ENCODE assay signal across 8 cellular contexts in the genomic region with DNA sequence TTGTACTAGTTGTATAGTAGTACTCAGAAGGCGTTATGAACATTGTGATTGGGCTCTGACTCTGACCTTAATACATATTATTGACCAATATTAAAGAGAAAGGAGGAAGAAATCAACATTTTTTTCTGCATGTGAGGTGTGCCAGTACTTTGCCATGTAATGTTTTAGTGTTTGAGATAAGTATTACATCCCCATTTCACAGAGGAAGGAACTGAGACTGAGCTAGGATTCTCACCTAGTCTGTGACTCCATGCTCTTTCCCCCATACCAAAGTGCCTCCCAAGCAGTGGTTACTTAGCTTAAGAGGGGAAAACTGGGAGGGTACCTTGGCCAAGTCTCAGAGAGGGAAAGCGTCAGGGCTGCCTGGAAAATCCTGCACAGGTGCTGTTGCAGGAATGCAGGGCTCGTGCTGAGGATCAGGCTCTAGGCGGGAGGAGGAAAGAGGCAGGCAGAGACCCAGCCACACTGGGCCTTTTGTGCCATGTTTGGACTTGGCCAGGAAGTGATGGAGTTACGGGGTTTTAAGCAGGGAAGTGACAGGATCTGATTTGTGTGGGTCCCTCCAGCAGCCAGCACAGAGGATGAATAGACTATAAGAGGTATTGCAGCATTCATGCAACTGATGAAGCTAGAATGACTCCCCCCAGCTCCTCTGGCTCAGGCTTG. TPM values are rescaled to one million over a fixed set of nuclear protein-coding genes. Genes with fewer than 3 reads are reported as not detected.
DNase-seq lines count a peak whose midpoint lies in the region; TF ChIP-seq lines count a peak whose summit lies in the region.

No MANE protein-coding gene starts in this region.

- TF ChIP-seq CTCF in ascending aorta (IDR thresholded peaks at IDR 0.05) (no peak), mesothelial cell of epicardium (IDR thresholded peaks at IDR 0.05; ENCODE audit: unreplicated experiment) (no peak), tibial nerve (IDR thresholded peaks at IDR 0.05) (no peak)

- H3K4me3 ChIP-seq in ascending aorta (peak overlapping the region in 1 of 2 donors; percentile 85), tibial nerve (peak overlapping the region in 1 of 4 donors; percentile 94)

- peak overlapping the region; percentile 48 for H3K27ac Mint-ChIP-seq in activated naive CD4-positive, alpha-beta T cell treated with anti-CD3 and anti-CD28 coated beads, Interleukin-2, amount 50 U/mL, for 24 hours
- H3K27ac Mint-ChIP-seq in mesothelial cell of epicardium = peak overlapping the region; percentile 4

- H3K9me3 Mint-ChIP-seq in activated naive CD4-positive, alpha-beta T cell treated with anti-CD3 and anti-CD28 coated beads, Interleukin-2, amount 50 U/mL, for 24 hours = no peaks in the 10 kb centered on the region
- no peaks in the 10 kb centered on the region for H3K9me3 Mint-ChIP-seq in mesothelial cell of epicardium

- peaks cover 46% of the 10 kb centered on the region for H3K4me1 Mint-ChIP-seq in activated naive CD4-positive, alpha-beta T cell treated with anti-CD3 and anti-CD28 coated beads, Interleukin-2, amount 50 U/mL, for 24 hours
- H3K4me1 Mint-ChIP-seq in mesothelial cell of epicardium = peaks cover 27% of the 10 kb centered on the region

- H3K4me1 ChIP-seq in ascending aorta = peaks cover 12 to 35% of the 10 kb centered on the region in 2 donors
- H3K4me1 ChIP-seq in tibial nerve = peaks cover 5 to 70% (median 33%) of the 10 kb centered on the region in 4 donors

- H3K9me3 ChIP-seq in ascending aorta (no peaks in the 10 kb centered on the region), tibial nerve (no peaks in the 10 kb centered on the region)

- peak overlapping the region; percentile 99 for H3K4me3 Mint-ChIP-seq in activated naive CD4-positive, alpha-beta T cell treated with anti-CD3 and anti-CD28 coated beads, Interleukin-2, amount 50 U/mL, for 24 hours
- peak overlapping the region; percentile 98 for H3K4me3 Mint-ChIP-seq in mesothelial cell of epicardium

- no peak for DNase-seq in activated naive CD4-positive, alpha-beta T cell (lab: John Stamatoyannopoulos, UW)
- DNase-seq in ascending aorta (ENCODE audit: low spot score in 2 of 2) = no peak
- no peak for DNase-seq in mesothelial cell of epicardium (ENCODE audit: low spot score in 2 of 2, unreplicated experiment in 2 of 2)
- no peak for DNase-seq in tibial nerve (ENCODE audit: low spot score in 2 of 2)
- no peak for DNase-seq in NCI-H2227 treated with DMSO at 0.1 percent for 48 hours (lab: John Stamatoyannopoulos, UW)
- DNase-seq in cortex of kidney (lab: John Stamatoyannopoulos, UW) = no peak
- DNase-seq in KG1 (lab: John Stamatoyannopoulos, UW) = no peak

- WGBS in tibial nerve, 2 donors = 24 to 33% methylated on average over 5 of the region's 5 CpGs

- no peaks in the 10 kb centered on the region for H3K27me3 ChIP-seq in ascending aorta
- no peaks in the 10 kb centered on the region for H3K27me3 ChIP-seq in tibial nerve

- TF ChIP-seq POLR2A in tibial nerve (IDR thresholded peaks at IDR 0.05) = no peak

- TF ChIP-seq EP300 in tibial nerve (IDR thresholded peaks at IDR 0.05) = no peak

- H3K36me3 ChIP-seq in ascending aorta (peaks cover 40 to 43% of the 10 kb centered on the region in 2 donors), tibial nerve (peaks cover 0 to 49% (median 23%) of the 10 kb centered on the region in 3 donors)

- H3K27me3 Mint-ChIP-seq in activated naive CD4-positive, alpha-beta T cell treated with anti-CD3 and anti-CD28 coated beads, Interleukin-2, amount 50 U/mL, for 24 hours = no peaks in the 10 kb centered on the region
- no peaks in the 10 kb centered on the region for H3K27me3 Mint-ChIP-seq in mesothelial cell of epicardium (ENCODE audit: low read depth)

- peak overlapping the region; percentile 74 to 80 for H3K27ac ChIP-seq in ascending aorta
- peak overlapping the region; percentile 47 to 95 (median 74) for H3K27ac ChIP-seq in tibial nerve

- intact Hi-C loops in ascending aorta (cut with DNase I) = loop anchor here (1.0 to 5.0 kb wide), 8 partner anchors 10 to 295 kb away; partner anchors contain the start of genes ARPC2, CATIP, CNOT9 and USP37

- peaks cover 10% of the 10 kb centered on the region for H3K36me3 Mint-ChIP-seq in activated naive CD4-positive, alpha-beta T cell treated with anti-CD3 and anti-CD28 coated beads, Interleukin-2, amount 50 U/mL, for 24 hours
- H3K36me3 Mint-ChIP-seq in mesothelial cell of epicardium = peaks cover 14% of the 10 kb centered on the region

RNA-seq across cellular contexts. Expression of gene PNKD, which starts 1.7 kb away (rescaled TPM):
- total RNA-seq in ascending aorta = 45.8 TPM
- total RNA-seq in mesothelial cell of epicardium = 63.2 to 70.4 TPM (median 69.5 TPM) in 3 replicates
- total RNA-seq in tibial nerve = 10 to 100 TPM; 62.3 to 68.9 (median 63.6) TPM

RNA-seq across cellular contexts. Expression of gene AAMP, which starts 2.1 kb away (rescaled TPM):
- total RNA-seq in ascending aorta = 73.7 TPM
- 66.6 to 67.2 TPM (median 67.1 TPM) in 3 replicates for total RNA-seq in mesothelial cell of epicardium
- total RNA-seq in tibial nerve = 100 to 1,000 TPM; 111 to 179 (median 143) TPM

RNA-seq across cellular contexts. Expression of gene GPBAR1, which starts 11.2 kb away (rescaled TPM):
- total RNA-seq in ascending aorta (not detected), mesothelial cell of epicardium (0.55 to 0.93 TPM (median 0.78 TPM) in 3 replicates), tibial nerve (10 to 100 TPM in 2 of 4 donors, 1 to 10 TPM in 2; 4.6 to 37.8 (median 13.5) TPM)

RNA-seq across cellular contexts. Expression of gene TMBIM1, which starts 20.3 kb away (rescaled TPM):
- total RNA-seq in ascending aorta (320 TPM), mesothelial cell of epicardium (74.9 to 82.6 TPM (median 80.7 TPM) in 3 replicates), tibial nerve (100 to 1,000 TPM; 183 to 282 (median 202) TPM)

RNA-seq across cellular contexts. Expression of gene ARPC2, which starts 55.0 kb away (rescaled TPM):
- total RNA-seq in ascending aorta = 237 TPM
- 274 to 279 TPM (median 276 TPM) in 3 replicates for total RNA-seq in mesothelial cell of epicardium
- 100 to 1,000 TPM; 193 to 248 (median 222) TPM for total RNA-seq in tibial nerve
